Comparison of ENCODE assay signal across 30 cellular contexts in genomic region chr7:11185179-11185578, GRCh38.
DNase-seq lines count a peak whose midpoint lies in the region; ATAC-seq, FAIRE-seq and TF ChIP-seq lines count a peak whose summit lies in the region.
"Had no signal": no experiment of that assay in that cellular context is flagged by ENCODE, and none has a peak within 500 bp of the region (broad histone marks: within the 10 kb centered on the region; RNA-seq: fewer than 3 reads in every experiment).

No MANE protein-coding gene starts in this region.

- H3K4me2 ChIP-seq in SK-N-SH, result no peak overlapping the region
- no peak overlapping the region for H3K4me2 ChIP-seq in H1 (ENCODE audit: insufficient read depth in 1 of 2, low read depth in 2 of 2, low read length in 2 of 2)
- no peak overlapping the region for H3K4me2 ChIP-seq in mammary epithelial cell (ENCODE audit: insufficient read depth, low read depth, low read length)

- H2AFZ ChIP-seq in SK-N-SH (ENCODE audit: low read depth) (no peak overlapping the region), H1 (ENCODE audit: low read length) (no peak overlapping the region), mammary epithelial cell (ENCODE audit: low read depth, low read length) (no peak overlapping the region)

- H3K36me3 ChIP-seq in SK-N-SH (replicated peaks in 1 of 2; ENCODE audit: control insufficient read depth in 1 of 2, insufficient read depth in 2 of 2, low read length in 1 of 2) (no peaks in the 10 kb centered on the region), H1 (ENCODE audit: control insufficient read depth in 2 of 4, insufficient read depth in 4 of 4, low read length in 3 of 4) (peaks cover 0 to 2% (median 0%) of the 10 kb centered on the region in 4 experiments; a peak in 1 of 8 replicates), mammary epithelial cell (ENCODE audit: insufficient read depth, low read length) (no peaks in the 10 kb centered on the region), kidney (ENCODE audit: control insufficient read depth in 1 of 2, insufficient read depth in 2 of 2, low read length in 2 of 2) (no peaks in the 10 kb centered on the region)
- H3K36me3 ChIP-seq: esophagus squamous epithelium, gastroesophageal sphincter, transverse colon had no signal

- no peak overlapping the region for H3K9ac ChIP-seq in SK-N-SH
- H3K9ac ChIP-seq in H1 (replicated peaks in 1 of 4; ENCODE audit: extremely low read depth in 1 of 4, low read depth in 3 of 4, low read length in 3 of 4), result no peak overlapping the region
- H3K9ac ChIP-seq in mammary epithelial cell (ENCODE audit: insufficient read depth, low read length), result no peak overlapping the region
- no peak overlapping the region for H3K9ac ChIP-seq in kidney (ENCODE audit: low read length in 2 of 2)

- H3K18ac ChIP-seq in H1 (ENCODE audit: extremely low read depth, low read length), result no peak overlapping the region

- no peak for TF ChIP-seq RAD21 in SK-N-SH (IDR thresholded peaks at IDR 0.05; ENCODE audit: low read length)
- peak in 1 of 2 experiments; percentile 8; a peak in 1 of 4 replicates for TF ChIP-seq RAD21 in H1 (IDR thresholded peaks at IDR 0.05 in 1 of 2, conservative IDR thresholded peaks at IDR 0.05 in 1 of 2; ENCODE audit: low read depth in 2 of 2, low read length in 2 of 2)

- H3K9me3 ChIP-seq in SK-N-SH (no peaks in the 10 kb centered on the region), H1 (ENCODE audit: insufficient read depth in 2 of 2, low read depth in 1 of 2, low read length in 1 of 2) (peaks cover 18 to 25% of the 10 kb centered on the region in 2 experiments), mammary epithelial cell (replicated peaks; ENCODE audit: insufficient read depth, low read length) (no peaks in the 10 kb centered on the region), kidney (ENCODE audit: control insufficient read depth in 1 of 2, low read length in 2 of 2) (no peaks in the 10 kb centered on the region)
- H3K9me3 ChIP-seq: esophagus squamous epithelium, transverse colon had no signal

- intact Hi-C loops in cardiac septum (cut with DNase I), result no loop called here
- intact Hi-C loops in mammary epithelial cell (cut with micrococcal nuclease), result no loop called here
- intact Hi-C loops in kidney (cut with DNase I), result no loop called here

- no peaks in the 10 kb centered on the region for H4K20me1 ChIP-seq in SK-N-SH (ENCODE audit: insufficient read depth)
- peaks cover 0 to 2% of the 10 kb centered on the region in 2 experiments for H4K20me1 ChIP-seq in H1 (replicated peaks in 1 of 2; ENCODE audit: control insufficient read depth in 1 of 2, insufficient read depth in 2 of 2, low read length in 2 of 2)
- H4K20me1 ChIP-seq in mammary epithelial cell (ENCODE audit: insufficient read depth, low read length), result no peaks in the 10 kb centered on the region

- H3K79me1 ChIP-seq in H1 (ENCODE audit: low read depth, low read length), result no peaks in the 10 kb centered on the region

- H3K4me3 ChIP-seq in SK-N-SH (ENCODE audit: low read depth in 2 of 2, low read length in 1 of 2), result no peak overlapping the region
- no peak overlapping the region for H3K4me3 ChIP-seq in H1 (ENCODE audit: extremely low read depth in 1 of 4, insufficient read depth in 2 of 4, low read depth in 3 of 4, low read length in 4 of 4)
- no peak overlapping the region for H3K4me3 ChIP-seq in mammary epithelial cell (replicated peaks in 1 of 3; ENCODE audit: insufficient read depth in 1 of 3, low read depth in 2 of 3, low read length in 3 of 3)
- no peak overlapping the region for H3K4me3 ChIP-seq in kidney (ENCODE audit: low read length in 2 of 2)
- H3K4me3 ChIP-seq: esophagus squamous epithelium, gastroesophageal sphincter, transverse colon had no signal

- TF ChIP-seq EP300 in SK-N-SH (IDR thresholded peaks at IDR 0.05; ENCODE audit: borderline replicate concordance in 1 of 2, low read depth in 1 of 2, low read length in 1 of 2), result no peak
- peak in 1 of 2 experiments; percentile 57; a peak in 1 of 3 replicates for TF ChIP-seq EP300 in H1 (IDR thresholded peaks at IDR 0.05; ENCODE audit: borderline replicate concordance in 1 of 2, low read depth in 2 of 2, low read length in 2 of 2)

- ATAC-seq in SK-N-SH treated with all-trans-retinoic acid at 6 μM for 48 hours (peak; percentile 59), GM19023 (IDR thresholded peaks at IDR 0.05; ENCODE audit: unreplicated experiment) (no peak)
- ATAC-seq: activated CD4-positive, CD25-positive, alpha-beta regulatory T cell treated with anti-CD3 and anti-CD28 coated beads, Interleukin-2, amount 50 U/mL, for 24 hours; activated naive CD8-positive, alpha-beta T cell treated with anti-CD3 and anti-CD28 coated beads, Interleukin-2, amount 50 U/mL, for 24 hours; activated T-cell treated with anti-CD3 and anti-CD28 coated beads, Interleukin-2, amount 50 U/mL, for 72 hours; gastroesophageal sphincter; natural killer cell treated with Interleukin-12 subunit alpha and Interleukin-12 subunit beta and Interleukin-15 and Interleukin-18, amount 100 ng/mL, for 72 hours; stimulated activated memory B cell treated with anti-CD40 and anti-IgM and Interleukin-4, amounts not matched to agents 10 μg/mL and 1 μg/mL and 100 μg/mL, for 72 hours had no signal

- in situ Hi-C loops in mammary epithelial cell (cut with MboI; ENCODE audit: low sequenced_read_pairs in 2 of 2), result no loop called here

- no peaks in the 10 kb centered on the region for H3F3A ChIP-seq in SK-N-SH (replicated peaks; ENCODE audit: insufficient read depth)

- no peak overlapping the region for H2BK20ac ChIP-seq in H1 (ENCODE audit: low read length)

- H3K27ac ChIP-seq in SK-N-SH (ENCODE audit: low read depth in 2 of 2, low read length in 1 of 2), result no peak overlapping the region
- no peak overlapping the region for H3K27ac ChIP-seq in H1 (ENCODE audit: low read depth, low read length)
- H3K27ac ChIP-seq in mammary epithelial cell (ENCODE audit: insufficient read depth, low read depth, low read length), result no peak overlapping the region
- no peak overlapping the region for H3K27ac ChIP-seq in kidney (ENCODE audit: low read depth in 2 of 2, low read length in 2 of 2)
- H3K27ac ChIP-seq: 22Rv1, esophagus squamous epithelium, gastroesophageal sphincter, transverse colon had no signal

- H3K56ac ChIP-seq in H1 (replicated peaks; ENCODE audit: insufficient read length, low read depth, low read length), result no peak overlapping the region

- H4K8ac ChIP-seq in H1 (ENCODE audit: extremely low read depth, insufficient read depth, low read length), result no peak overlapping the region

- H4K5ac ChIP-seq in H1 (ENCODE audit: insufficient read length, low read depth, low read length), result no peak overlapping the region

- no peak overlapping the region for H3K4ac ChIP-seq in H1 (replicated peaks; ENCODE audit: insufficient read length, low read depth, low read length)

- CTCF ChIA-PET in SK-N-SH (lab: Yijun Ruan, JAX) (interaction anchor here (1.4 kb wide), 1 partner anchor 23 kb away, joined by 3 read pairs; no protein-coding TSS in a partner anchor), H1 (lab: Charles Lee; ENCODE audit: partially characterized antibody) (interaction anchor here (0.6 to 0.9 kb wide), 4 partner anchors 9 to 761 kb away, joined by 3 to 5 read pairs (median 4); no protein-coding TSS in a partner anchor), mammary epithelial cell (lab: Charles Lee; ENCODE audit: low non-redundant PET) (no interaction called here)

- no peak overlapping the region for H2BK120ac ChIP-seq in H1 (replicated peaks; ENCODE audit: low read depth, low read length)

- no peaks in the 10 kb centered on the region for H3K79me2 ChIP-seq in SK-N-SH (ENCODE audit: insufficient read depth)
- no peaks in the 10 kb centered on the region for H3K79me2 ChIP-seq in H1 (ENCODE audit: control insufficient read depth in 1 of 2, insufficient read depth in 2 of 2, low read length in 2 of 2)
- no peaks in the 10 kb centered on the region for H3K79me2 ChIP-seq in mammary epithelial cell (ENCODE audit: insufficient read depth, low read length)

- TF ChIP-seq POLR2A in H1 (IDR thresholded peaks at IDR 0.05; ENCODE audit: control extremely low read depth in 1 of 2, low read depth in 2 of 2, low read length in 2 of 2), result no peak

- POLR2A ChIA-PET in SK-N-SH (lab: Yijun Ruan, JAX), result interaction anchor here (0.6 kb wide), 1 partner anchor 178 kb away, joined by 3 read pairs; no protein-coding TSS in a partner anchor
- POLR2A ChIA-PET in H1 (lab: Charles Lee; ENCODE audit: partially characterized antibody), result interaction anchor here (0.8 kb wide), 1 partner anchor 212 kb away, joined by 4 read pairs; the partner anchor contains the start of gene PHF14

- H3K9me2 ChIP-seq in SK-N-SH, result no peaks in the 10 kb centered on the region

- H4K91ac ChIP-seq in H1 (replicated peaks; ENCODE audit: insufficient read length, low read length), result no peak overlapping the region

- H2BK15ac ChIP-seq in H1 (ENCODE audit: low read length), result no peak overlapping the region

- H3K14ac ChIP-seq in H1 (ENCODE audit: insufficient read length), result no peak overlapping the region

- no peak overlapping the region for H3K23ac ChIP-seq in H1 (ENCODE audit: insufficient read length)

- FAIRE-seq in H1 (lab: Jason Lieb, UNC) (peak; percentile 98), kidney (lab: Jason Lieb, UNC) (no peak)
- FAIRE-seq: endometrium, GM12892, keratinocyte, TTC549 had no signal

- TF ChIP-seq CTCF in SK-N-SH (IDR thresholded peaks at IDR 0.05) (no peak), H1 (IDR thresholded peaks at IDR 0.05; ENCODE audit: control extremely low read depth in 1 of 3, insufficient read depth in 1 of 3, low read depth in 1 of 3, low read length in 3 of 3) (no peak), mammary epithelial cell (conservative IDR thresholded peaks at IDR 0.05 in 1 of 2, IDR thresholded peaks at IDR 0.05 in 1 of 2; ENCODE audit: extremely low read depth in 1 of 2, insufficient read depth in 1 of 2, low read depth in 1 of 2, low read length in 2 of 2) (no peak), kidney (IDR thresholded peaks at IDR 0.05; ENCODE audit: borderline replicate concordance, extremely low read depth, insufficient read depth) (no peak)

- 33% methylated on average over 1 of the region's 1 CpG for WGBS in SK-N-SH (ENCODE audit: low lambda C conversion rate)
- 13% methylated on average over 1 of the region's 1 CpG; no CpG with 5 or more reads in 1 of the 2 experiments for WGBS in H1 (ENCODE audit: extremely low coverage in 1 of 2, insufficient coverage in 1 of 2, insufficient read length in 1 of 2, insufficient replicate concordance in 2 of 2, low coverage in 1 of 2, low lambda C conversion rate in 2 of 2, missing lambda C conversion rate in 1 of 2), 2 experiments
- WGBS in mammary epithelial cell (ENCODE audit: low coverage, missing lambda C conversion rate), result 33% methylated on average over 1 of the region's 1 CpG

- H3K4me1 ChIP-seq in SK-N-SH (ENCODE audit: control insufficient read depth in 1 of 2, insufficient read depth in 2 of 2, low read depth in 1 of 2, low read length in 1 of 2), result no peaks in the 10 kb centered on the region
- peaks cover 0 to 6% (median 2%) of the 10 kb centered on the region in 4 experiments; a peak in 4 of 7 replicates for H3K4me1 ChIP-seq in H1 (replicated peaks in 1 of 4; ENCODE audit: control insufficient read depth in 3 of 4, insufficient read depth in 4 of 4, low read length in 3 of 4)
- no peaks in the 10 kb centered on the region for H3K4me1 ChIP-seq in mammary epithelial cell (ENCODE audit: insufficient read depth, low read length)
- H3K4me1 ChIP-seq in kidney (ENCODE audit: control insufficient read depth in 1 of 2, insufficient read depth in 1 of 2, low read depth in 1 of 2, low read length in 2 of 2), result no peaks in the 10 kb centered on the region
- H3K4me1 ChIP-seq: esophagus squamous epithelium, gastroesophageal sphincter, transverse colon had no signal

- dilution Hi-C loops in mammary epithelial cell (cut with HindIII; ENCODE audit: low sequenced_read_pairs), result no loop called here

- H2AK5ac ChIP-seq in H1 (ENCODE audit: low read depth, low read length), result no peak overlapping the region

- BruUV-seq in mammary epithelial cell (replicated peaks; lab: Mats Ljungman, UMichigan), result no TSS peak

- H2BK5ac ChIP-seq in H1 (ENCODE audit: low read depth, low read length), result no peak overlapping the region

- H3K27me3 ChIP-seq in SK-N-SH (ENCODE audit: insufficient read depth) (no peaks in the 10 kb centered on the region), H1 (replicated peaks in 1 of 4; ENCODE audit: control insufficient read depth in 3 of 4, extremely low read depth in 1 of 4, insufficient read depth in 3 of 4, low read length in 3 of 4) (peaks cover 29 to 67% (median 52%) of the 10 kb centered on the region in 4 experiments), mammary epithelial cell (ENCODE audit: insufficient read depth, low read length) (no peaks in the 10 kb centered on the region)
- H3K27me3 ChIP-seq: esophagus squamous epithelium, gastroesophageal sphincter, transverse colon had no signal

- no peak for DNase-seq in SK-N-SH
- DNase-seq in H1 (ENCODE audit: low read depth in 1 of 2, low spot score in 2 of 2), result peak in 1 of 2 experiments; percentile 39
- DNase-seq in iPS-NIHi7 (ENCODE audit: extremely low spot score), result peak; percentile 52
- DNase-seq in cardiac septum (ENCODE audit: low spot score), result no peak
- DNase-seq in mammary epithelial cell, result no peak
- no peak for DNase-seq in kidney
- DNase-seq: activated CD4-positive, alpha-beta T cell treated with anti-CD3 and anti-CD28 coated beads, Interleukin-2, amount 50 U/mL, for 4 hours; activated naive CD4-positive, alpha-beta T cell; activated naive CD8-positive, alpha-beta T cell treated with anti-CD3 and anti-CD28 coated beads, Interleukin-2, amount 50 U/mL, for 24 hours; activated T-cell treated with anti-CD3 and anti-CD28 coated beads, Interleukin-2, amount 50 U/mL, for 72 hours; C1 segment of cervical spinal cord; cerebellar nuclear complex; esophagus squamous epithelium; GOT3; NCI-H1436; NCI-H2081 treated with DMSO at 0.1 percent for 48 hours; NCI-H2227 treated with DMSO at 0.1 percent for 48 hours; NCI-H526; transverse colon had no signal

- no peaks in the 10 kb centered on the region for H3K23me2 ChIP-seq in H1 (ENCODE audit: low read depth, low read length)

- H2BK12ac ChIP-seq in H1 (ENCODE audit: low read depth, low read length), result no peak overlapping the region
